Comparison of ENCODE assay signal across 1 cellular context in the genomic region with DNA sequence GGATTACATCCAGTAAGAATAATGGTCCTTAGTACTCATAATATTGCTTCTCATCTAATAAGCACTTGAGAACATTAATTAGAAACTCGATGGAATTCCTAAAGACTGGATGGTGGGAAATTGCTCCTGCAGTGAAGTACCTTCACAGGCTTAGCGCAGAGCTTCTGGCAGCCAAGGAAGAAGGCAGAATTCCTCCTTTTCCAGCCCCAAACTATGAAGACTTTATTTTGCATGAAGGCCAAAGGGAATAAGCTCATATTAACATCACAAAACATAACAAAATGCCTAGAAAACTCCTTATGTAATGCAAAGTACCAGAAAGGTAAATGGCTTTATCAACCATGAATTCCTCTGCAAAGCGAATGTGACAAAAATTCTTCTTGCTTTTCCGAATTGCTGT.
A peak's percentile ranks its signal among the peaks of the same experiment; 100 is the strongest.
TF ChIP-seq lines count a peak whose summit lies in the region.

No MANE protein-coding gene starts in this region.

TF ChIP-seq in GM23338, 12 proteins besides CTCF, POLR2A, EP300 and RAD21 (continued from another document):
- TF ChIP-seq, protein P1, sequence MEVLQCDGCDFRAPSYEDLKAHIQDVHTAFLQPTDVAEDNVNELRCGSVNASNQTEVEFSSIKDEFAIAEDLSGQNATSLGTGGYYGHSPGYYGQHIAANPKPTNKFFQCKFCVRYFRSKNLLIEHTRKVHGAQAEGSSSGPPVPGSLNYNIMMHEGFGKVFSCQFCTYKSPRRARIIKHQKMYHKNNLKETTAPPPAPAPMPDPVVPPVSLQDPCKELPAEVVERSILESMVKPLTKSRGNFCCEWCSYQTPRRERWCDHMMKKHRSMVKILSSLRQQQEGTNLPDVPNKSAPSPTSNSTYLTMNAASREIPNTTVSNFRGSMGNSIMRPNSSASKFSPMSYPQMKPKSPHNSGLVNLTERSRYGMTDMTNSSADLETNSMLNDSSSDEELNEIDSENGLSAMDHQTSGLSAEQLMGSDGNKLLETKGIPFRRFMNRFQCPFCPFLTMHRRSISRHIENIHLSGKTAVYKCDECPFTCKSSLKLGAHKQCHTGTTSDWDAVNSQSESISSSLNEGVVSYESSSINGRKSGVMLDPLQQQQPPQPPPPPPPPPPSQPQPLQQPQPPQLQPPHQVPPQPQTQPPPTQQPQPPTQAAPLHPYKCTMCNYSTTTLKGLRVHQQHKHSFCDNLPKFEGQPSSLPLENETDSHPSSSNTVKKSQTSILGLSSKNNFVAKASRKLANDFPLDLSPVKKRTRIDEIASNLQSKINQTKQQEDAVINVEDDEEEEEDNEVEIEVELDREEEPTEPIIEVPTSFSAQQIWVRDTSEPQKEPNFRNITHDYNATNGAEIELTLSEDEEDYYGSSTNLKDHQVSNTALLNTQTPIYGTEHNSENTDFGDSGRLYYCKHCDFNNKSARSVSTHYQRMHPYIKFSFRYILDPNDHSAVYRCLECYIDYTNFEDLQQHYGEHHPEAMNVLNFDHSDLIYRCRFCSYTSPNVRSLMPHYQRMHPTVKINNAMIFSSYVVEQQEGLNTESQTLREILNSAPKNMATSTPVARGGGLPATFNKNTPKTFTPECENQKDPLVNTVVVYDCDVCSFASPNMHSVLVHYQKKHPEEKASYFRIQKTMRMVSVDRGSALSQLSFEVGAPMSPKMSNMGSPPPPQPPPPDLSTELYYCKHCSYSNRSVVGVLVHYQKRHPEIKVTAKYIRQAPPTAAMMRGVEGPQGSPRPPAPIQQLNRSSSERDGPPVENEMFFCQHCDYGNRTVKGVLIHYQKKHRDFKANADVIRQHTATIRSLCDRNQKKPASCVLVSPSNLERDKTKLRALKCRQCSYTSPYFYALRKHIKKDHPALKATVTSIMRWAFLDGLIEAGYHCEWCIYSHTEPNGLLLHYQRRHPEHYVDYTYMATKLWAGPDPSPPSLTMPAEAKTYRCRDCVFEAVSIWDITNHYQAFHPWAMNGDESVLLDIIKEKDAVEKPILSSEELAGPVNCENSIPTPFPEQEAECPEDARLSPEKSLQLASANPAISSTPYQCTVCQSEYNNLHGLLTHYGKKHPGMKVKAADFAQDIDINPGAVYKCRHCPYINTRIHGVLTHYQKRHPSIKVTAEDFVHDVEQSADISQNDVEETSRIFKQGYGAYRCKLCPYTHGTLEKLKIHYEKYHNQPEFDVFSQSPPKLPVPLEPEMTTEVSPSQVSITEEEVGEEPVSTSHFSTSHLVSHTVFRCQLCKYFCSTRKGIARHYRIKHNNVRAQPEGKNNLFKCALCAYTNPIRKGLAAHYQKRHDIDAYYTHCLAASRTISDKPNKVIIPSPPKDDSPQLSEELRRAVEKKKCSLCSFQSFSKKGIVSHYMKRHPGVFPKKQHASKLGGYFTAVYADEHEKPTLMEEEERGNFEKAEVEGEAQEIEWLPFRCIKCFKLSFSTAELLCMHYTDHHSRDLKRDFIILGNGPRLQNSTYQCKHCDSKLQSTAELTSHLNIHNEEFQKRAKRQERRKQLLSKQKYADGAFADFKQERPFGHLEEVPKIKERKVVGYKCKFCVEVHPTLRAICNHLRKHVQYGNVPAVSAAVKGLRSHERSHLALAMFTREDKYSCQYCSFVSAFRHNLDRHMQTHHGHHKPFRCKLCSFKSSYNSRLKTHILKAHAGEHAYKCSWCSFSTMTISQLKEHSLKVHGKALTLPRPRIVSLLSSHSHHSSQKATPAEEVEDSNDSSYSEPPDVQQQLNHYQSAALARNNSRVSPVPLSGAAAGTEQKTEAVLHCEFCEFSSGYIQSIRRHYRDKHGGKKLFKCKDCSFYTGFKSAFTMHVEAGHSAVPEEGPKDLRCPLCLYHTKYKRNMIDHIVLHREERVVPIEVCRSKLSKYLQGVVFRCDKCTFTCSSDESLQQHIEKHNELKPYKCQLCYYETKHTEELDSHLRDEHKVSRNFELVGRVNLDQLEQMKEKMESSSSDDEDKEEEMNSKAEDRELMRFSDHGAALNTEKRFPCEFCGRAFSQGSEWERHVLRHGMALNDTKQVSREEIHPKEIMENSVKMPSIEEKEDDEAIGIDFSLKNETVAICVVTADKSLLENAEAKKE (CRISPR knock-in tag; IDR thresholded peaks at IDR 0.05): peak; percentile 66
- peak; percentile 47; the same call in 1 of the 2 replicates for TF ChIP-seq NANOG (IDR thresholded peaks at IDR 0.05; ENCODE audit: borderline replicate concordance)
TF ChIP-seq in GM23338: peak in this region for 2.
